ENCODE assay signal across 8 cellular contexts in the genomic region with DNA sequence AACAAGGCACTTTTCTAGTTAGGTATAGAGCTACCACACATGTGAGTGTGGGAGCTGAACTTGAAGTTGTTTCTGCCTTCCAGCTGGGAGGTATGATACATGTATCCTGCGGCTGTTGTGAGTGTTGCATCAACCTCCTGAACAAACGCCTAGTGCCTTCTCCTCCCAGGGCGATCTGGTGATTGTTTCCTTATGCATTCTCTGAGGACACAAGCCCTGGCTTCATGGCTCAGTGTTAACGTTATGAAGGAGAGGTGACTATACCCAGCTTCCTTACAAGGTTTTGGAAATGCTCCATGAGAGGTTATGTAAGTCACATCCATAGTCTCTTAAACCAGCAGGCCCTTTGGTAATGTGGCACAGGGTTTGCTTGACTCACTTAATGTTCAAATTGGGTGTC.
DNase-seq lines count a peak whose midpoint lies in the region; ATAC-seq and TF ChIP-seq lines count a peak whose summit lies in the region.

No MANE protein-coding gene starts in this region.

- H3K27ac ChIP-seq in BLaER1 (no peak overlapping the region), brain microvascular endothelial cell (peak overlapping the region; percentile 93), lung (ENCODE audit: low read depth in 1 of 2, low read length in 1 of 2) (no peak overlapping the region), MM.1S (ENCODE audit: low read length) (no peak overlapping the region)

- H3K9me3 ChIP-seq in BLaER1 = no peaks in the 10 kb centered on the region
- H3K9me3 ChIP-seq in lung (ENCODE audit: control insufficient read depth in 2 of 2, insufficient read depth in 1 of 2, low read length in 1 of 2) = no peaks in the 10 kb centered on the region
- no peaks in the 10 kb centered on the region for H3K9me3 ChIP-seq in MM.1S (replicated peaks; ENCODE audit: insufficient read depth, low read length)

- H3K27me3 ChIP-seq in BLaER1 (no peaks in the 10 kb centered on the region), brain microvascular endothelial cell (replicated peaks) (no peaks in the 10 kb centered on the region), lung (ENCODE audit: control insufficient read depth, insufficient read depth) (no peaks in the 10 kb centered on the region), MM.1S (replicated peaks; ENCODE audit: insufficient read depth, low read length) (no peaks in the 10 kb centered on the region)

- H3K9me2 ChIP-seq in MM.1S (replicated peaks; ENCODE audit: insufficient read depth, low read length) = no peaks in the 10 kb centered on the region

- peak; percentile 54 to 55 for DNase-seq in Kasumi-1 (lab: John Stamatoyannopoulos, UW)
- peak; percentile 92 for DNase-seq in brain microvascular endothelial cell
- no peak for DNase-seq in lung (ENCODE audit: low spot score)
- no peak for DNase-seq in cerebellar nuclear complex (lab: John Stamatoyannopoulos, UW)
- DNase-seq in T-helper 2 cell = no peak
- DNase-seq in MM.1S = no peak

- H3K4me2 ChIP-seq in BLaER1 = 0 out of 2 replicates have a peak overlapping the region, but pooled peaks have one; percentile 0
- H3K4me2 ChIP-seq in MM.1S (ENCODE audit: low read depth, low read length) = no peak overlapping the region

- H3K36me3 ChIP-seq in BLaER1 (no peaks in the 10 kb centered on the region), brain microvascular endothelial cell (replicated peaks) (no peaks in the 10 kb centered on the region), lung (ENCODE audit: control insufficient read depth in 2 of 2, insufficient read depth in 2 of 2, low read length in 2 of 2) (no peaks in the 10 kb centered on the region), MM.1S (replicated peaks; ENCODE audit: insufficient read depth, low read length) (no peaks in the 10 kb centered on the region)

- H3K9ac ChIP-seq in BLaER1 = no peak overlapping the region
- no peak overlapping the region for H3K9ac ChIP-seq in MM.1S (ENCODE audit: low read length)

- no peaks in the 10 kb centered on the region for H3F3A ChIP-seq in MM.1S (ENCODE audit: insufficient read depth, low read length)

- H2AFZ ChIP-seq in MM.1S (ENCODE audit: low read length) = no peak overlapping the region

- peaks cover 95% of the 10 kb centered on the region for H3K79me2 ChIP-seq in MM.1S (ENCODE audit: low read length)

- H4K20me1 ChIP-seq in BLaER1 (peaks cover 96% of the 10 kb centered on the region), MM.1S (ENCODE audit: insufficient read depth, low read length) (no peaks in the 10 kb centered on the region; the same call in 1 of the 2 replicates)

- in situ Hi-C loops in brain microvascular endothelial cell (cut with HindIII; ENCODE audit: low pct_ligation_motif_present, low sequenced_read_pairs) = no loop called here

- H3K4me3 ChIP-seq in BLaER1 (no peak overlapping the region), brain microvascular endothelial cell (ENCODE audit: low read depth, low read length) (no peak overlapping the region), lung (no peak overlapping the region), MM.1S (ENCODE audit: low read length) (no peak overlapping the region)

- ATAC-seq in lung (ENCODE audit: insufficient read depth, low FRiP score) (peak; percentile 44), HG02840 (IDR thresholded peaks at IDR 0.05; ENCODE audit: low FRiP score, unreplicated experiment) (no peak)

- TF ChIP-seq CTCF in brain microvascular endothelial cell (IDR thresholded peaks at IDR 0.05; ENCODE audit: low read depth, low read length, missing control alignments) (no peak), lung (IDR thresholded peaks at IDR 0.05; ENCODE audit: control extremely low read depth, extremely low read depth) (no peak), MM.1S (IDR thresholded peaks at IDR 0.05; ENCODE audit: low read length) (no peak)

- peaks cover 69% of the 10 kb centered on the region for H3K4me1 ChIP-seq in BLaER1
- peaks cover 9 to 47% of the 10 kb centered on the region in 2 donors for H3K4me1 ChIP-seq in lung (ENCODE audit: control insufficient read depth in 2 of 2, insufficient read depth in 2 of 2, low read length in 2 of 2)
- peaks cover 30% of the 10 kb centered on the region for H3K4me1 ChIP-seq in MM.1S (ENCODE audit: low read length)

- WGBS in lung, 2 donors = 31 to 44% methylated on average over 4 of the region's 4 CpGs

Comparison
In these comparisons a context has a peak if more than half of its experiments do, and no peak if none do; other contexts are left out.
1. DNase-seq: peak in Kasumi-1 (2 of 2) and brain microvascular endothelial cell (single experiment); none in lung (single experiment), cerebellar nuclear complex (0 of 2), T-helper 2 cell (0 of 5) and MM.1S (single experiment).